ENCODE assay signal across 1 cellular context in genomic region chr4:56387023-56388001, GRCh38.
TF ChIP-seq lines count a peak whose summit lies in the region.

TSS of gene AASDH (minus strand) at chr4:56387491. CDS start at chr4:56384299, 3,192 bp downstream.

TF ChIP-seq in K562, 482 proteins besides CTCF, POLR2A, EP300 and RAD21 (continued from another document and continues in another):
- TF ChIP-seq KDM4B (IDR thresholded peaks at IDR 0.05; ENCODE audit: borderline replicate concordance in 2 of 2, low read depth in 1 of 2) = no peak; a peak in 1 of 4 replicates
- TF ChIP-seq, protein P1, sequence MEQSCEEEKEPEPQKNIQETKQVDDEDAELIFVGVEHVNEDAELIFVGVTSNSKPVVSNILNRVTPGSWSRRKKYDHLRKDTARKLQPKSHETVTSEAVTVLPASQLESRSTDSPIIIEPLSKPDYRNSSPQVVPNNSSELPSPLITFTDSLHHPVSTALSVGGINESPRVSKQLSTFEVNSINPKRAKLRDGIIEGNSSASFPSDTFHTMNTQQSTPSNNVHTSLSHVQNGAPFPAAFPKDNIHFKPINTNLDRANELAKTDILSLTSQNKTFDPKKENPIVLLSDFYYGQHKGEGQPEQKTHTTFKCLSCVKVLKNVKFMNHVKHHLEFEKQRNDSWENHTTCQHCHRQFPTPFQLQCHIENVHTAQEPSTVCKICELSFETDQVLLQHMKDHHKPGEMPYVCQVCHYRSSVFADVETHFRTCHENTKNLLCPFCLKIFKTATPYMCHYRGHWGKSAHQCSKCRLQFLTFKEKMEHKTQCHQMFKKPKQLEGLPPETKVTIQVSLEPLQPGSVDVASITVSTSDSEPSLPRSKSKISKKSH (CRISPR knock-in tag; IDR thresholded peaks at IDR 0.05) = no peak
- no peak for TF ChIP-seq TGIF2 (CRISPR knock-in tag; IDR thresholded peaks at IDR 0.05)
- TF ChIP-seq, protein P2, sequence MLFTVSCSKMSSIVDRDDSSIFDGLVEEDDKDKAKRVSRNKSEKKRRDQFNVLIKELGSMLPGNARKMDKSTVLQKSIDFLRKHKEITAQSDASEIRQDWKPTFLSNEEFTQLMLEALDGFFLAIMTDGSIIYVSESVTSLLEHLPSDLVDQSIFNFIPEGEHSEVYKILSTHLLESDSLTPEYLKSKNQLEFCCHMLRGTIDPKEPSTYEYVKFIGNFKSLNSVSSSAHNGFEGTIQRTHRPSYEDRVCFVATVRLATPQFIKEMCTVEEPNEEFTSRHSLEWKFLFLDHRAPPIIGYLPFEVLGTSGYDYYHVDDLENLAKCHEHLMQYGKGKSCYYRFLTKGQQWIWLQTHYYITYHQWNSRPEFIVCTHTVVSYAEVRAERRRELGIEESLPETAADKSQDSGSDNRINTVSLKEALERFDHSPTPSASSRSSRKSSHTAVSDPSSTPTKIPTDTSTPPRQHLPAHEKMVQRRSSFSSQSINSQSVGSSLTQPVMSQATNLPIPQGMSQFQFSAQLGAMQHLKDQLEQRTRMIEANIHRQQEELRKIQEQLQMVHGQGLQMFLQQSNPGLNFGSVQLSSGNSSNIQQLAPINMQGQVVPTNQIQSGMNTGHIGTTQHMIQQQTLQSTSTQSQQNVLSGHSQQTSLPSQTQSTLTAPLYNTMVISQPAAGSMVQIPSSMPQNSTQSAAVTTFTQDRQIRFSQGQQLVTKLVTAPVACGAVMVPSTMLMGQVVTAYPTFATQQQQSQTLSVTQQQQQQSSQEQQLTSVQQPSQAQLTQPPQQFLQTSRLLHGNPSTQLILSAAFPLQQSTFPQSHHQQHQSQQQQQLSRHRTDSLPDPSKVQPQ (CRISPR knock-in tag; IDR thresholded peaks at IDR 0.05; ENCODE audit: borderline replicate concordance) = no peak
- TF ChIP-seq, protein P3, sequence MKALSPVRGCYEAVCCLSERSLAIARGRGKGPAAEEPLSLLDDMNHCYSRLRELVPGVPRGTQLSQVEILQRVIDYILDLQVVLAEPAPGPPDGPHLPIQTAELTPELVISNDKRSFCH (CRISPR knock-in tag; IDR thresholded peaks at IDR 0.05) = no peak
- TF ChIP-seq, protein P3 (tag; IDR thresholded peaks at IDR 0.05) = peak; percentile 62; the same call in 1 of the 2 replicates
- no peak for TF ChIP-seq ZNF584 (CRISPR knock-in tag; IDR thresholded peaks at IDR 0.05; ENCODE audit: low read depth)
- no peak for TF ChIP-seq SREBF1 (IDR thresholded peaks at IDR 0.05; ENCODE audit: borderline replicate concordance, low read depth, low read length)
- TF ChIP-seq TEAD1 (CRISPR knock-in tag; IDR thresholded peaks at IDR 0.05) = peak; percentile 5 to 59; a peak in 1 of 4 replicates
- no peak for TF ChIP-seq NFATC3 (IDR thresholded peaks at IDR 0.05)
- TF ChIP-seq NELFE (IDR thresholded peaks at IDR 0.05; ENCODE audit: insufficient read depth, insufficient read length) = no peak
- no peak for TF ChIP-seq HBP1 (CRISPR knock-in tag; IDR thresholded peaks at IDR 0.05)
- TF ChIP-seq GATAD2B (IDR thresholded peaks at IDR 0.05; ENCODE audit: borderline replicate concordance) = 0 out of 2 replicates have a peak, but pooled peaks have one; percentile 35
- TF ChIP-seq E2F3 (CRISPR knock-in tag; IDR thresholded peaks at IDR 0.05) = no peak
- TF ChIP-seq SRSF3 (IDR thresholded peaks at IDR 0.05; ENCODE audit: insufficient read depth, low read length) = no peak
- no peak for TF ChIP-seq ASH1L (IDR thresholded peaks at IDR 0.05; ENCODE audit: borderline replicate concordance, low read depth, partially characterized antibody)
- TF ChIP-seq, protein P4, sequence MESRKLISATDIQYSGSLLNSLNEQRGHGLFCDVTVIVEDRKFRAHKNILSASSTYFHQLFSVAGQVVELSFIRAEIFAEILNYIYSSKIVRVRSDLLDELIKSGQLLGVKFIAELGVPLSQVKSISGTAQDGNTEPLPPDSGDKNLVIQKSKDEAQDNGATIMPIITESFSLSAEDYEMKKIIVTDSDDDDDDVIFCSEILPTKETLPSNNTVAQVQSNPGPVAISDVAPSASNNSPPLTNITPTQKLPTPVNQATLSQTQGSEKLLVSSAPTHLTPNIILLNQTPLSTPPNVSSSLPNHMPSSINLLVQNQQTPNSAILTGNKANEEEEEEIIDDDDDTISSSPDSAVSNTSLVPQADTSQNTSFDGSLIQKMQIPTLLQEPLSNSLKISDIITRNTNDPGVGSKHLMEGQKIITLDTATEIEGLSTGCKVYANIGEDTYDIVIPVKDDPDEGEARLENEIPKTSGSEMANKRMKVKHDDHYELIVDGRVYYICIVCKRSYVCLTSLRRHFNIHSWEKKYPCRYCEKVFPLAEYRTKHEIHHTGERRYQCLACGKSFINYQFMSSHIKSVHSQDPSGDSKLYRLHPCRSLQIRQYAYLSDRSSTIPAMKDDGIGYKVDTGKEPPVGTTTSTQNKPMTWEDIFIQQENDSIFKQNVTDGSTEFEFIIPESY (CRISPR knock-in tag; IDR thresholded peaks at IDR 0.05) = 0 out of 2 replicates have a peak, but pooled peaks have one; percentile 51
- TF ChIP-seq SLC30A9 (CRISPR knock-in tag; IDR thresholded peaks at IDR 0.05) = no peak
- no peak for TF ChIP-seq HNRNPL (IDR thresholded peaks at IDR 0.05; ENCODE audit: low read depth, low read length)
- TF ChIP-seq NBN (IDR thresholded peaks at IDR 0.05; ENCODE audit: low read depth) = peak; percentile 97
- TF ChIP-seq ZBTB9 (CRISPR knock-in tag; IDR thresholded peaks at IDR 0.05) = peak; percentile 61; the same call in 1 of the 2 replicates
- no peak for TF ChIP-seq ZC3H4 (CRISPR knock-in tag; IDR thresholded peaks at IDR 0.05; ENCODE audit: borderline replicate concordance)
- no peak for TF ChIP-seq TCFL5 (CRISPR knock-in tag; conservative IDR thresholded peaks at IDR 0.05)
- TF ChIP-seq NFXL1 (CRISPR knock-in tag; IDR thresholded peaks at IDR 0.05) = no peak
- TF ChIP-seq POLR2AphosphoS5 (IDR thresholded peaks at IDR 0.05; ENCODE audit: control insufficient read depth, insufficient read depth, low read depth, low read length) = peak; percentile 84; the same call in 1 of the 2 replicates
- TF ChIP-seq, protein P5, sequence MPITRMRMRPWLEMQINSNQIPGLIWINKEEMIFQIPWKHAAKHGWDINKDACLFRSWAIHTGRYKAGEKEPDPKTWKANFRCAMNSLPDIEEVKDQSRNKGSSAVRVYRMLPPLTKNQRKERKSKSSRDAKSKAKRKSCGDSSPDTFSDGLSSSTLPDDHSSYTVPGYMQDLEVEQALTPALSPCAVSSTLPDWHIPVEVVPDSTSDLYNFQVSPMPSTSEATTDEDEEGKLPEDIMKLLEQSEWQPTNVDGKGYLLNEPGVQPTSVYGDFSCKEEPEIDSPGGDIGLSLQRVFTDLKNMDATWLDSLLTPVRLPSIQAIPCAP (CRISPR knock-in tag; IDR thresholded peaks at IDR 0.05; ENCODE audit: borderline replicate concordance) = no peak
- no peak for TF ChIP-seq SAFB (IDR thresholded peaks at IDR 0.05; ENCODE audit: borderline replicate concordance, low read depth, low read length)
- TF ChIP-seq ATF3 (IDR thresholded peaks at IDR 0.05) = no peak
- TF ChIP-seq ATF3 (CRISPR knock-in tag; conservative IDR thresholded peaks at IDR 0.05) = peak; percentile 80; the same call in 1 of the 2 replicates
- TF ChIP-seq RBFOX2 (IDR thresholded peaks at IDR 0.05; ENCODE audit: low read depth, low read length) = peak; percentile 98
- peak; percentile 21; the same call in 1 of the 2 replicates for TF ChIP-seq NFE2 (IDR thresholded peaks at IDR 0.05; ENCODE audit: low read depth)
- peak; percentile 88 for TF ChIP-seq ZNF445 (CRISPR knock-in tag; IDR thresholded peaks at IDR 0.05; ENCODE audit: low read depth)
- peak; percentile 80 for TF ChIP-seq SIN3B (IDR thresholded peaks at IDR 0.05; ENCODE audit: low read depth)
- TF ChIP-seq XRCC4 (IDR thresholded peaks at IDR 0.05; ENCODE audit: extremely low read depth, insufficient read depth, insufficient read length) = no peak
- peak; percentile 89 for TF ChIP-seq MAX (CRISPR knock-in tag; IDR thresholded peaks at IDR 0.05)
- peak; percentile 86 for TF ChIP-seq TAF1 (IDR thresholded peaks at IDR 0.05; ENCODE audit: control insufficient read depth, extremely low read depth, insufficient read depth, low read length, severe bottlenecking)
- TF ChIP-seq GTF3C2 (IDR thresholded peaks at IDR 0.05; ENCODE audit: borderline replicate concordance, extremely low read depth, insufficient read length) = no peak
- no peak for TF ChIP-seq DLX4 (CRISPR knock-in tag; IDR thresholded peaks at IDR 0.05)
- TF ChIP-seq PHF8 (IDR thresholded peaks at IDR 0.05; ENCODE audit: borderline replicate concordance, low read length) = peak; percentile 99
